20 cellular contexts compared by ENCODE assay signal in genomic region chr22:29009148-29009547, GRCh38. TPM values are rescaled to one million over a fixed set of nuclear protein-coding genes. Genes with fewer than 3 reads are reported as not detected.
DNase-seq lines count a peak whose midpoint lies in the region; ATAC-seq, FAIRE-seq and TF ChIP-seq lines count a peak whose summit lies in the region.
"Had no signal": no experiment of that assay in that cellular context is flagged by ENCODE, and none has a peak within 500 bp of the region (broad histone marks: within the 10 kb centered on the region; RNA-seq: fewer than 3 reads in every experiment).

No MANE protein-coding gene starts in this region.

- H3K36me3 ChIP-seq in astrocyte (ENCODE audit: insufficient read depth, low read length): no peaks in the 10 kb centered on the region

- H3K4me3 Mint-ChIP-seq in astrocyte (ENCODE audit: unreplicated experiment) (no peak overlapping the region), nephron progenitor cell (no peak overlapping the region)
- H3K4me3 Mint-ChIP-seq: CD4-positive, alpha-beta T cell had no signal

- H3K27me3 ChIP-seq in astrocyte (ENCODE audit: insufficient read depth, low read length): no peaks in the 10 kb centered on the region

- no peak overlapping the region for H2AFZ ChIP-seq in astrocyte (ENCODE audit: low read depth, low read length)

- H3K4me1 Mint-ChIP-seq in astrocyte (ENCODE audit: low read depth, unreplicated experiment) (peaks cover 23% of the 10 kb centered on the region), nephron progenitor cell (peaks cover 96% of the 10 kb centered on the region)

- intact Hi-C loops in left cardiac atrium (cut with DNase I): no loop called here

- DNase-seq in NCI-H226 (peak; percentile 46), astrocyte (ENCODE audit: low read depth) (peak; percentile 22), left cardiac atrium (no peak), nephron progenitor cell (no peak), GM03348 (ENCODE audit: low spot score) (no peak), globus pallidus (ENCODE audit: low spot score) (no peak)
- DNase-seq: AML-193; Calu3; CD4-positive, alpha-beta T cell; DMS79; GOT3; KBM-7; NCI-H2107; NCI-H345; NCI-H69; PC-3 had no signal

- no peak overlapping the region for H3K4me2 ChIP-seq in astrocyte (ENCODE audit: low read length)

- H3K79me2 ChIP-seq in astrocyte (ENCODE audit: insufficient read depth, low read length): no peaks in the 10 kb centered on the region

- peak; percentile 56 to 69 for ATAC-seq in left cardiac atrium
- no peak for ATAC-seq in GM19328 (IDR thresholded peaks at IDR 0.05; ENCODE audit: unreplicated experiment)
- no peak for ATAC-seq in HG03439 (IDR thresholded peaks at IDR 0.05; ENCODE audit: unreplicated experiment)
- ATAC-seq: PC-3 had no signal

- no peaks in the 10 kb centered on the region for H3K9me3 Mint-ChIP-seq in astrocyte (ENCODE audit: unreplicated experiment)
- H3K9me3 Mint-ChIP-seq in nephron progenitor cell: no peaks in the 10 kb centered on the region
- H3K9me3 Mint-ChIP-seq: CD4-positive, alpha-beta T cell had no signal

- no peak overlapping the region for H3K27ac ChIP-seq in astrocyte (ENCODE audit: low read depth, low read length)

- no peaks in the 10 kb centered on the region for H3K27me3 Mint-ChIP-seq in astrocyte (ENCODE audit: low read depth, unreplicated experiment)
- H3K27me3 Mint-ChIP-seq in nephron progenitor cell (ENCODE audit: low read depth, poor library complexity): peaks cover 4% of the 10 kb centered on the region

- peaks cover 11% of the 10 kb centered on the region for H4K20me1 ChIP-seq in astrocyte (ENCODE audit: insufficient read depth, low read length)

- H3K36me3 Mint-ChIP-seq in astrocyte (ENCODE audit: low read depth, unreplicated experiment): peaks cover 2% of the 10 kb centered on the region
- peaks cover 15% of the 10 kb centered on the region for H3K36me3 Mint-ChIP-seq in nephron progenitor cell (ENCODE audit: low read depth)

- FAIRE-seq in astrocyte (lab: Jason Lieb, UNC): no peak
- FAIRE-seq: GM12891 had no signal

- H3K27ac Mint-ChIP-seq in astrocyte (ENCODE audit: unreplicated experiment) (no peak overlapping the region), nephron progenitor cell (peak overlapping the region; percentile 84)
- H3K27ac Mint-ChIP-seq: CD4-positive, alpha-beta T cell had no signal

- H3K4me1 ChIP-seq in astrocyte (ENCODE audit: insufficient read depth, low read length): peaks cover 9% of the 10 kb centered on the region

- H3K9ac ChIP-seq in astrocyte (ENCODE audit: low read length): no peak overlapping the region

- no peak for TF ChIP-seq CTCF in astrocyte (IDR thresholded peaks at IDR 0.05; ENCODE audit: insufficient read depth, low read depth, low read length)
- no peak for TF ChIP-seq CTCF in nephron progenitor cell (IDR thresholded peaks at IDR 0.05)

- H3K9me3 ChIP-seq in astrocyte (ENCODE audit: insufficient read depth, low read depth, low read length): no peaks in the 10 kb centered on the region

- H3K4me3 ChIP-seq in astrocyte (ENCODE audit: insufficient read depth, low read depth, low read length): no peak overlapping the region

RNA-seq across cellular contexts. Expression of gene C22orf31, which starts 52.5 kb away (rescaled TPM):
- total RNA-seq in astrocyte (not detected in 2 replicates), left cardiac atrium (not detected)
- total RNA-seq: Calu3; CD4-positive, alpha-beta T cell; G401; PC-3 had no signal

Comparison
In these comparisons a context has a peak if more than half of its experiments do, and no peak if none do; other contexts are left out.
1. DNase-seq: peak in NCI-H226 (single experiment) and astrocyte (single experiment); none in left cardiac atrium (single experiment), nephron progenitor cell (single experiment), GM03348 (single experiment) and globus pallidus (single experiment).
2. ATAC-seq: peak in left cardiac atrium (2 of 2); none in GM19328 (single experiment) and HG03439 (single experiment).